Comparison of ENCODE assay signal across 24 cellular contexts in genomic region chr5:59266410-59266809, GRCh38.
DNase-seq lines count a peak whose midpoint lies in the region; ATAC-seq, FAIRE-seq and TF ChIP-seq lines count a peak whose summit lies in the region.
"Had no signal": no experiment of that assay in that cellular context is flagged by ENCODE, and none has a peak within 500 bp of the region (broad histone marks: within the 10 kb centered on the region; RNA-seq: fewer than 3 reads in every experiment).

No MANE protein-coding gene starts in this region.

- TF ChIP-seq EP300 in gastroesophageal sphincter (IDR thresholded peaks at IDR 0.05) (no peak), transverse colon (IDR thresholded peaks at IDR 0.05; ENCODE audit: low read depth) (no peak), ovary (IDR thresholded peaks at IDR 0.05) (no peak)

- H3K36me3 ChIP-seq in gastroesophageal sphincter: no peaks in the 10 kb centered on the region
- no peaks in the 10 kb centered on the region for H3K36me3 ChIP-seq in osteoblast (ENCODE audit: insufficient read depth, low read length)
- no peaks in the 10 kb centered on the region for H3K36me3 ChIP-seq in transverse colon
- H3K36me3 ChIP-seq in ovary: no peaks in the 10 kb centered on the region
- H3K36me3 ChIP-seq: BE2C had no signal

- 63 to 64% methylated on average over 3 of the region's 3 CpGs for WGBS in gastroesophageal sphincter (ENCODE audit: low coverage in 1 of 2), 2 donors
- WGBS in transverse colon (ENCODE audit: low coverage in 1 of 2), 2 donors: 20 to 42% methylated on average over 3 of the region's 3 CpGs
- 72 to 74% (median 73%) methylated on average over 3 of the region's 3 CpGs for WGBS in ovary, 3 donors

- peak overlapping the region; percentile 51 for H2AFZ ChIP-seq in osteoblast (ENCODE audit: low read length)

- in situ Hi-C loops in transverse colon (cut with MboI; ENCODE audit: low pct_ligation_motif_present in 1 of 4, low pct_unique_long_range_greater_than_20kb in 1 of 4, low sequenced_read_pairs in 3 of 4): no loop called here

- H3K27ac ChIP-seq in gastroesophageal sphincter (peak overlapping the region in 3 of 4 donors; percentile 72 to 78 (median 77)), osteoblast (ENCODE audit: low read depth, low read length) (no peak overlapping the region), transverse colon (peak overlapping the region; percentile 62 to 73 (median 68)), caudate nucleus (ENCODE audit: low read depth, low read length) (no peak overlapping the region), ovary (no peak overlapping the region)

- no peak overlapping the region for H3K4me3 ChIP-seq in gastroesophageal sphincter
- no peak overlapping the region for H3K4me3 ChIP-seq in osteoblast (ENCODE audit: insufficient read depth, low read length)
- no peak overlapping the region for H3K4me3 ChIP-seq in transverse colon
- H3K4me3 ChIP-seq in ovary: no peak overlapping the region
- H3K4me3 ChIP-seq: GM12878 had no signal

- H3K9me3 ChIP-seq in gastroesophageal sphincter (no peaks in the 10 kb centered on the region), osteoblast (ENCODE audit: low read depth, low read length) (no peaks in the 10 kb centered on the region), transverse colon (no peaks in the 10 kb centered on the region), ovary (no peaks in the 10 kb centered on the region)
- H3K9me3 ChIP-seq: BE2C, SK-N-SH had no signal

- H3K27me3 ChIP-seq in gastroesophageal sphincter (no peaks in the 10 kb centered on the region), osteoblast (ENCODE audit: insufficient read depth, low read length) (no peaks in the 10 kb centered on the region), transverse colon (no peaks in the 10 kb centered on the region), ovary (no peaks in the 10 kb centered on the region)
- H3K27me3 ChIP-seq: BE2C had no signal

- no peaks in the 10 kb centered on the region for H3K79me2 ChIP-seq in osteoblast (ENCODE audit: insufficient read depth, low read length)

- no peak overlapping the region for H3K4me2 ChIP-seq in osteoblast (ENCODE audit: insufficient read depth, low read length)
- H3K4me2 ChIP-seq: SK-N-SH had no signal

- H3K4me1 ChIP-seq in gastroesophageal sphincter (peaks cover 0 to 78% (median 10%) of the 10 kb centered on the region in 3 donors), osteoblast (ENCODE audit: insufficient read depth, low read length) (no peaks in the 10 kb centered on the region), transverse colon (peaks cover 9 to 86% (median 31%) of the 10 kb centered on the region in 4 donors), ovary (ENCODE audit: insufficient read depth) (peaks cover 2% of the 10 kb centered on the region)
- H3K4me1 ChIP-seq: BE2C had no signal

- intact Hi-C loops in left ventricle myocardium superior (cut with micrococcal nuclease): no loop called here
- intact Hi-C loops in Right ventricle myocardium inferior (cut with DNase I): no loop called here
- intact Hi-C loops in transverse colon (cut with DNase I; ENCODE audit: low total_unique reads): no loop called here
- intact Hi-C loops in ovary (cut with DNase I): no loop called here

- TF ChIP-seq POLR2A in gastroesophageal sphincter (IDR thresholded peaks at IDR 0.05) (no peak), transverse colon (IDR thresholded peaks at IDR 0.05) (no peak), GM12892 (IDR thresholded peaks at IDR 0.05; ENCODE audit: low read depth, low read length) (no peak), ovary (IDR thresholded peaks at IDR 0.05) (no peak)

- DNase-seq in left ventricle myocardium superior (no peak), Right ventricle myocardium inferior (ENCODE audit: missing footprints) (no peak), osteoblast (ENCODE audit: insufficient read length, low spot score, missing footprints) (peak; percentile 21), transverse colon (no peak), caudate nucleus (lab: John Stamatoyannopoulos, UW) (no peak), GM12892 (ENCODE audit: insufficient read length) (no peak), ovary (no peak)
- DNase-seq: BE2C; CD4-positive, CD25-positive, alpha-beta regulatory T cell; DMS153; EL; Kasumi-1; MM.1S; NCI-H1092; NCI-H146; NCI-H2081; NCI-H2171 treated with DMSO at 0.1 percent for 48 hours; NCI-H748 treated with DMSO at 0.1 percent for 48 hours; OCI-M1; SHP77; SK-N-SH had no signal

- ATAC-seq in left ventricle myocardium superior (peak; percentile 14), Right ventricle myocardium inferior (no peak), gastroesophageal sphincter (no peak)
- ATAC-seq: GM12878 had no signal

- FAIRE-seq in GM12892 (lab: Jason Lieb, UNC): no peak
- FAIRE-seq: GM12878, GM18507 had no signal

- H4K20me1 ChIP-seq in osteoblast (ENCODE audit: insufficient read depth, low read length): no peaks in the 10 kb centered on the region

- TF ChIP-seq CTCF in gastroesophageal sphincter (IDR thresholded peaks at IDR 0.05) (no peak), osteoblast (IDR thresholded peaks at IDR 0.05; ENCODE audit: extremely low read depth, low read depth, low read length) (no peak), transverse colon (IDR thresholded peaks at IDR 0.05) (peak in 2 of 5 experiments; percentile 22 to 26), ovary (IDR thresholded peaks at IDR 0.05) (no peak)

Comparison
In these comparisons a context has a peak if more than half of its experiments do, and no peak if none do; other contexts are left out.
1. H3K27ac ChIP-seq: peak in gastroesophageal sphincter (3 of 4) and transverse colon (4 of 4); none in osteoblast (single experiment), caudate nucleus (single experiment) and ovary (0 of 2).